In genomic region chr12:105805730-105806390, GRCh38 we compare ENCODE assay signal across 11 cellular contexts.
"Had no signal": no experiment of that assay in that cellular context is flagged by ENCODE, and none has a peak within 500 bp of the region (broad histone marks: within the 10 kb centered on the region; RNA-seq: fewer than 3 reads in every experiment).

No MANE protein-coding gene starts in this region.

- FAIRE-seq: endometrium had no signal

- H3K4me3 ChIP-seq: dorsolateral prefrontal cortex, suprapubic skin had no signal

- DNase-seq: activated T-cell treated with anti-CD3 and anti-CD28 coated beads, Interleukin-2, amount 50 U/mL, for 1 hour; dorsolateral prefrontal cortex; foreskin melanocyte; occipital lobe; stimulated activated CD4-positive, alpha-beta T cell treated with anti-CD3 and anti-CD28 coated beads, Interleukin-12 subunit alpha, Interleukin-12 subunit beta, amount 100 ng/mL, for 4 hours; stimulated activated naive CD8-positive, alpha-beta T cell treated with anti-CD3 and anti-CD28 coated beads, Interleukin-15, Interleukin-2, amounts not matched to agents 100 U/mL and 50 U/mL, for 24 hours had no signal

- H3K36me3 ChIP-seq: suprapubic skin had no signal

- H3K27me3 ChIP-seq: dorsolateral prefrontal cortex, suprapubic skin had no signal

- ATAC-seq: activated CD4-positive, CD25-positive, alpha-beta regulatory T cell treated with anti-CD3 and anti-CD28 coated beads, Interleukin-2, amount 50 U/mL, for 24 hours; natural killer cell treated with Interleukin-12 subunit alpha and Interleukin-12 subunit beta and Interleukin-15 and Interleukin-18, amount 100 ng/mL, for 72 hours; sciatic nerve; stimulated activated naive CD8-positive, alpha-beta T cell treated with anti-CD3 and anti-CD28 coated beads, Interleukin-15, Interleukin-2, amounts not matched to agents 100 U/mL and 50 U/mL, for 24 hours had no signal
